In the genomic region with DNA sequence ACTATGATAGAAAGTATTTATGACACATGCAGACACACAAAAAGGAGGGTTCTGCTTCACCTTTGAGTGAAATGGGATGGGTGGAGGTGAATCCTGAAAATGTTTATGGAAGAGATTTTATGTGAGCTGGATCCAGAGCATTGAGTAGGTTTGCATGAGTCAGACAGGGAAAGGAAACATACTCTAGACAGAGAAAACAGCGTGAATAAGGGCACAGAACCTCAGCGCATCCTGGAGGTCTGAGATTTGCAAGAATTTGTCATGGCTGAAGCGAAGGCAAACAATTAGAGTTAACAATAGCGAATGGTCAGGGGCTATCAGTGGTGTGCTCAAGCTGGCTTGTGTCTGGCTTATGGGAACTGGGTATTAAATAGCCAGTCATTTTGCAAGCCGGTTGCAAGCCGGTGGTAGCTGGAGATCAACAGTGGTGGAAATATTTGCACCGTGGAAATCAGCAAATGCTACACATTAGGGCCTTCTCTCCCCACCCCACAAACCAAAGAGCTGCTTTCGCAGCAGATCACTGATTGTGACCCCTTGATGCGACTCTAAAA, we compare ENCODE assay signal across 13 cellular contexts. TPM values are rescaled to one million over a fixed set of nuclear protein-coding genes. Genes with fewer than 3 reads are reported as not detected.
DNase-seq lines count a peak whose midpoint lies in the region; ATAC-seq and TF ChIP-seq lines count a peak whose summit lies in the region.
"Had no signal": no experiment of that assay in that cellular context is flagged by ENCODE, and none has a peak within 500 bp of the region (broad histone marks: within the 10 kb centered on the region; RNA-seq: fewer than 3 reads in every experiment).

No MANE protein-coding gene starts in this region.

- WGBS in thyroid gland, 2 donors: 87 to 90% methylated on average over 9 of the region's 9 CpGs

- DNase-seq in GM06990 (ENCODE audit: extremely low read depth, insufficient read length) (no peak), WTC11 (ENCODE audit: low spot score) (no peak), lung microvascular endothelial cell (ENCODE audit: low read depth in 2 of 2) (peak; percentile 54 to 89), MV-4-11 (lab: John Stamatoyannopoulos, UW) (no peak), NCI-H345 (lab: John Stamatoyannopoulos, UW) (no peak), thyroid gland (no peak)
- DNase-seq in stimulated activated naive CD4-positive, alpha-beta T cell (lab: John Stamatoyannopoulos, UW): no peak
- DNase-seq: activated T-cell treated with anti-CD3 and anti-CD28 coated beads for 4 hours; amygdala; effector CD4-positive, alpha-beta T cell; left ventricle myocardium superior had no signal

- ATAC-seq in HG02678 (IDR thresholded peaks at IDR 0.05; ENCODE audit: unreplicated experiment) (peak; percentile 8), WTC11 (no peak)
- ATAC-seq: left ventricle myocardium superior had no signal

- no peaks in the 10 kb centered on the region; the same call in 1 of the 2 replicates for H3K36me3 Mint-ChIP-seq in WTC11

- H3K9me3 ChIP-seq in thyroid gland: no peaks in the 10 kb centered on the region

- H3K27me3 ChIP-seq in GM06990 (replicated peaks; ENCODE audit: control insufficient read depth, insufficient read depth, low read length) (no peaks in the 10 kb centered on the region), thyroid gland (no peaks in the 10 kb centered on the region)

- H3K4me1 Mint-ChIP-seq in WTC11: peaks cover 77% of the 10 kb centered on the region

- no peaks in the 10 kb centered on the region for H3K27me3 Mint-ChIP-seq in WTC11 (ENCODE audit: low read depth)

- CTCF ChIA-PET in WTC11 (lab: Charles Lee): interaction anchor here (0.8 to 2.0 kb wide), 6 partner anchors 11 to 558 kb away, joined by 3 to 6 read pairs (median 4); a partner anchor contains a TSS

- H3K9me3 Mint-ChIP-seq in WTC11: no peaks in the 10 kb centered on the region

- TF ChIP-seq CTCF in GM06990 (IDR thresholded peaks at IDR 0.05; ENCODE audit: insufficient read depth, low read length, poor library complexity, severe bottlenecking) (no peak), WTC11 (IDR thresholded peaks at IDR 0.05) (no peak), thyroid gland (IDR thresholded peaks at IDR 0.05) (no peak)

- H3K4me1 ChIP-seq in thyroid gland: peaks cover 0 to 7% of the 10 kb centered on the region in 2 donors
- H3K4me1 ChIP-seq: parathyroid adenoma had no signal

- intact Hi-C loops in thyroid gland (cut with DNase I): no loop called here

- no peak overlapping the region for H3K4me3 Mint-ChIP-seq in WTC11

- H3K4me3 ChIP-seq in GM06990 (replicated peaks; ENCODE audit: low read depth, low read length): peak overlapping the region; percentile 26
- H3K4me3 ChIP-seq in thyroid gland (replicated peaks in 1 of 3): no peak overlapping the region

- POLR2A ChIA-PET in WTC11 (lab: Charles Lee): interaction anchor here (1.3 kb wide), 1 partner anchor 11 kb away, joined by 3 read pairs; no protein-coding TSS in a partner anchor

- no peak for TF ChIP-seq POLR2A in thyroid gland (IDR thresholded peaks at IDR 0.05)

- H3K36me3 ChIP-seq in GM06990 (ENCODE audit: control insufficient read depth, insufficient read depth, low read length): no peaks in the 10 kb centered on the region
- H3K36me3 ChIP-seq in thyroid gland: no peaks in the 10 kb centered on the region

- H3K27ac Mint-ChIP-seq in WTC11: peak overlapping the region; percentile 98

- no peak overlapping the region for H3K27ac ChIP-seq in thyroid gland
- H3K27ac ChIP-seq: parathyroid adenoma had no signal

TF ChIP-seq in WTC11, 78 proteins besides CTCF, POLR2A, EP300 and RAD21 (continues in another document):
- TF ChIP-seq, protein P1, sequence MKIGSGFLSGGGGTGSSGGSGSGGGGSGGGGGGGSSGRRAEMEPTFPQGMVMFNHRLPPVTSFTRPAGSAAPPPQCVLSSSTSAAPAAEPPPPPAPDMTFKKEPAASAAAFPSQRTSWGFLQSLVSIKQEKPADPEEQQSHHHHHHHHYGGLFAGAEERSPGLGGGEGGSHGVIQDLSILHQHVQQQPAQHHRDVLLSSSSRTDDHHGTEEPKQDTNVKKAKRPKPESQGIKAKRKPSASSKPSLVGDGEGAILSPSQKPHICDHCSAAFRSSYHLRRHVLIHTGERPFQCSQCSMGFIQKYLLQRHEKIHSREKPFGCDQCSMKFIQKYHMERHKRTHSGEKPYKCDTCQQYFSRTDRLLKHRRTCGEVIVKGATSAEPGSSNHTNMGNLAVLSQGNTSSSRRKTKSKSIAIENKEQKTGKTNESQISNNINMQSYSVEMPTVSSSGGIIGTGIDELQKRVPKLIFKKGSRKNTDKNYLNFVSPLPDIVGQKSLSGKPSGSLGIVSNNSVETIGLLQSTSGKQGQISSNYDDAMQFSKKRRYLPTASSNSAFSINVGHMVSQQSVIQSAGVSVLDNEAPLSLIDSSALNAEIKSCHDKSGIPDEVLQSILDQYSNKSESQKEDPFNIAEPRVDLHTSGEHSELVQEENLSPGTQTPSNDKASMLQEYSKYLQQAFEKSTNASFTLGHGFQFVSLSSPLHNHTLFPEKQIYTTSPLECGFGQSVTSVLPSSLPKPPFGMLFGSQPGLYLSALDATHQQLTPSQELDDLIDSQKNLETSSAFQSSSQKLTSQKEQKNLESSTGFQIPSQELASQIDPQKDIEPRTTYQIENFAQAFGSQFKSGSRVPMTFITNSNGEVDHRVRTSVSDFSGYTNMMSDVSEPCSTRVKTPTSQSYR (CRISPR knock-in tag; IDR thresholded peaks at IDR 0.05): no peak
- TF ChIP-seq, protein P2, sequence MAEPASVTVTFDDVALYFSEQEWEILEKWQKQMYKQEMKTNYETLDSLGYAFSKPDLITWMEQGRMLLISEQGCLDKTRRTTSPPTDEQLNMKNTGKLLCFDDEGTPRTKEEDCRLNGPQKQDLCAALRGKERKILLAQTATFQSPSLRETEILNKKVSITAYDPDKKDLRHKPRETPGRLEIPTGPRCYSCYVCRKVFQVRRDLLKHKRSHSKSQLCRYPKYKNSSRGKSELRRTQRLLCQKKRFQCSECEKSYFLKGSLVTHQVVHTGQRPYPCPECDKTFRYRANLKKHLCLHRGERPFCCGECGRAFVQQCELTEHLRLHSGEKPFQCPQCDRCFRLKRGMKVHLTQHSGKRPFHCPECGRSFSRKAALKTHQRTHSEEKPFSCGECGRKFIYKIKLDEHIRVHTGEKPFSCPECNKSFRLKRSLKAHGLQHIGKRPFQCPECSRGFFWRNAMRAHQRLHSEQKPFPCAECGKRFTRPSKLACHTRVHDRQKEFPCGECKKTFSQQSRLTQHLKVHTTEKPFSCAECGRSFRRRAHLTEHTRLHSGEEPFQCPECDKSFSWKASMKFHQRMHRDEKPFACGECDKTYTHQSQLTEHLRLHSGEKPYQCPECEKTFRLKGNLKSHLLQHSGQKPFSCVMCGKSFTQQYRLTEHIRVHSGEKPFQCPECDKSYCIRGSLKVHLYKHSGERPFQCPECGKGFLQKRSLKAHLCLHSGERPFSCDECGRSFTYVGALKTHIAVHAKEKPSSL (CRISPR knock-in tag; conservative IDR thresholded peaks at IDR 0.05): no peak
- TF ChIP-seq ZNF138 (CRISPR knock-in tag; conservative IDR thresholded peaks at IDR 0.05): no peak
- TF ChIP-seq OVOL2 (CRISPR knock-in tag; IDR thresholded peaks at IDR 0.05; ENCODE audit: borderline replicate concordance): no peak
- no peak for TF ChIP-seq NFE2L1 (CRISPR knock-in tag; IDR thresholded peaks at IDR 0.05)
- TF ChIP-seq SMAD4 (CRISPR knock-in tag; IDR thresholded peaks at IDR 0.05): no peak
- TF ChIP-seq, protein P3, sequence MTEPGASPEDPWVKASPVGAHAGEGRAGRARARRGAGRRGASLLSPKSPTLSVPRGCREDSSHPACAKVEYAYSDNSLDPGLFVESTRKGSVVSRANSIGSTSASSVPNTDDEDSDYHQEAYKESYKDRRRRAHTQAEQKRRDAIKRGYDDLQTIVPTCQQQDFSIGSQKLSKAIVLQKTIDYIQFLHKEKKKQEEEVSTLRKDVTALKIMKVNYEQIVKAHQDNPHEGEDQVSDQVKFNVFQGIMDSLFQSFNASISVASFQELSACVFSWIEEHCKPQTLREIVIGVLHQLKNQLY (CRISPR knock-in tag; IDR thresholded peaks at IDR 0.05): no peak
- TF ChIP-seq GABPB1 (CRISPR knock-in tag; IDR thresholded peaks at IDR 0.05): no peak
- no peak for TF ChIP-seq FOXP1 (CRISPR knock-in tag; IDR thresholded peaks at IDR 0.05; ENCODE audit: borderline replicate concordance)
- TF ChIP-seq, protein P4, sequence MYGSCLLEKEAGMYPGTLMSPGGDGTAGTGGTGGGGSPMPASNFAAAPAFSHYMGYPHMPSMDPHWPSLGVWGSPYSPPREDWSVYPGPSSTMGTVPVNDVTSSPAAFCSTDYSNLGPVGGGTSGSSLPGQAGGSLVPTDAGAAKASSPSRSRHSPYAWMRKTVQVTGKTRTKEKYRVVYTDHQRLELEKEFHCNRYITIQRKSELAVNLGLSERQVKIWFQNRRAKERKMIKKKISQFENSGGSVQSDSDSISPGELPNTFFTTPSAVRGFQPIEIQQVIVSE (CRISPR knock-in tag; IDR thresholded peaks at IDR 0.05; ENCODE audit: borderline replicate concordance): no peak
- TF ChIP-seq ZNF416 (CRISPR knock-in tag; IDR thresholded peaks at IDR 0.05): no peak
- TF ChIP-seq, protein P5, sequence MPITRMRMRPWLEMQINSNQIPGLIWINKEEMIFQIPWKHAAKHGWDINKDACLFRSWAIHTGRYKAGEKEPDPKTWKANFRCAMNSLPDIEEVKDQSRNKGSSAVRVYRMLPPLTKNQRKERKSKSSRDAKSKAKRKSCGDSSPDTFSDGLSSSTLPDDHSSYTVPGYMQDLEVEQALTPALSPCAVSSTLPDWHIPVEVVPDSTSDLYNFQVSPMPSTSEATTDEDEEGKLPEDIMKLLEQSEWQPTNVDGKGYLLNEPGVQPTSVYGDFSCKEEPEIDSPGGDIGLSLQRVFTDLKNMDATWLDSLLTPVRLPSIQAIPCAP (CRISPR knock-in tag; IDR thresholded peaks at IDR 0.05): no peak
- TF ChIP-seq, protein P6, sequence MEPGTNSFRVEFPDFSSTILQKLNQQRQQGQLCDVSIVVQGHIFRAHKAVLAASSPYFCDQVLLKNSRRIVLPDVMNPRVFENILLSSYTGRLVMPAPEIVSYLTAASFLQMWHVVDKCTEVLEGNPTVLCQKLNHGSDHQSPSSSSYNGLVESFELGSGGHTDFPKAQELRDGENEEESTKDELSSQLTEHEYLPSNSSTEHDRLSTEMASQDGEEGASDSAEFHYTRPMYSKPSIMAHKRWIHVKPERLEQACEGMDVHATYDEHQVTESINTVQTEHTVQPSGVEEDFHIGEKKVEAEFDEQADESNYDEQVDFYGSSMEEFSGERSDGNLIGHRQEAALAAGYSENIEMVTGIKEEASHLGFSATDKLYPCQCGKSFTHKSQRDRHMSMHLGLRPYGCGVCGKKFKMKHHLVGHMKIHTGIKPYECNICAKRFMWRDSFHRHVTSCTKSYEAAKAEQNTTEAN (CRISPR knock-in tag; IDR thresholded peaks at IDR 0.05): no peak

RNA-seq across cellular contexts. Expression of a gene that starts 36.4 kb away (rescaled TPM):
- total RNA-seq in WTC11 (2021) (43.0 to 50.5 TPM (median 49.5 TPM) in 3 replicates), lung microvascular endothelial cell (2.8 and 6.3 TPM in 2 replicates), thyroid gland (1 to 10 TPM; 3.6 to 5.6 (median 4.4) TPM)

Comparison
In these comparisons a context has a peak if more than half of its experiments do, and no peak if none do; other contexts are left out.
1. DNase-seq: peak in lung microvascular endothelial cell (2 of 2); none in GM06990 (single experiment), WTC11 (single experiment), stimulated activated naive CD4-positive, alpha-beta T cell (0 of 6), MV-4-11 (single experiment), NCI-H345 (single experiment) and thyroid gland (0 of 2).